In the genomic region with DNA sequence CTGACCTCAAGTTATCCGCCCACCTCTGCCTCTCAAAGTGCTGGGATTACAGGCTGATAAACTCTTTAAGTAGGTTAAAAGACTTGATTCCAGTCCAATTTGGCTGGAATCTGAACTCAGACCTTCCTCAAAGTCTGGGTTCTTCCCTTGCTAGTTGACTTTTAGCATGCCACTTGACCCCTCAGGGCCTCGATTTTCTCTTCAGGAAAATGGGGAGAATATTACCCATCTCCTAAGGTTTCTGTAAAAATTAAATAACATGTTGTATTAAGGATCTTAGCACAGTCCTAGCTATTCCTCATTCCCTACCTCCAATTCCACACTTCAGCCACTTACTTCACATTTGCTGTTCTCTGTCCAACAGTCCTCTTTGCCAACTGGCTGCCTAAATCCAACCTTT, we compare ENCODE assay signal across 19 cellular contexts. TPM values are rescaled to one million over a fixed set of nuclear protein-coding genes. Genes with fewer than 3 reads are reported as not detected.
DNase-seq lines count a peak whose midpoint lies in the region; ATAC-seq, FAIRE-seq and TF ChIP-seq lines count a peak whose summit lies in the region.
"Had no signal": no experiment of that assay in that cellular context is flagged by ENCODE, and none has a peak within 500 bp of the region (broad histone marks: within the 10 kb centered on the region; RNA-seq: fewer than 3 reads in every experiment).

No MANE protein-coding gene starts in this region.

- peaks cover 8 to 46% (median 39%) of the 10 kb centered on the region in 9 donors for H3K4me1 ChIP-seq in heart right ventricle
- peaks cover 21 to 23% of the 10 kb centered on the region in 2 experiments for H3K4me1 ChIP-seq in K562 (replicated peaks in 1 of 2; ENCODE audit: control insufficient read depth in 2 of 2, insufficient read depth in 2 of 2, low read length in 2 of 2)
- peaks cover 4 to 29% of the 10 kb centered on the region in 2 donors for H3K4me1 ChIP-seq in muscle layer of duodenum (ENCODE audit: control insufficient read depth in 1 of 2, insufficient read depth in 2 of 2, low read length in 2 of 2)

- intact Hi-C loops in heart right ventricle (cut with DNase I), result loop anchor here in 1 of 10 donors (2.0 kb wide), 1 partner anchor 15 kb away; no protein-coding TSS in a partner anchor
- intact Hi-C loops in left ventricle myocardium superior (cut with micrococcal nuclease), result no loop called here
- intact Hi-C loops in K562 (cut with micrococcal nuclease), result no loop called here

- CTCF ChIA-PET in K562 (lab: Yijun Ruan, JAX; ENCODE audit: low intra/inter-chr PET ratio), result no interaction called here

- TF ChIP-seq RAD21 in K562 (CRISPR knock-in tag; conservative IDR thresholded peaks at IDR 0.05 in 1 of 2, IDR thresholded peaks at IDR 0.05 in 1 of 2), result no peak

- H3K36me3 Mint-ChIP-seq in type B pancreatic cell, result peaks cover 21% of the 10 kb centered on the region
- H3K36me3 Mint-ChIP-seq in activated T-cell treated with anti-CD3 and anti-CD28 coated beads, Interleukin-2, amount 50 U/mL, for 24 hours (ENCODE audit: low read depth), result peaks cover 43% of the 10 kb centered on the region

- peaks cover 16% of the 10 kb centered on the region for H4K20me1 ChIP-seq in K562 (replicated peaks; ENCODE audit: control insufficient read depth, insufficient read depth, low read length)

- H3K27ac Mint-ChIP-seq in type B pancreatic cell, result no peak overlapping the region
- H3K27ac Mint-ChIP-seq in activated T-cell treated with anti-CD3 and anti-CD28 coated beads, Interleukin-2, amount 50 U/mL, for 24 hours, result no peak overlapping the region
- H3K27ac Mint-ChIP-seq: activated naive CD8-positive, alpha-beta T cell treated with anti-CD3 and anti-CD28 coated beads for 36 hours had no signal

- no peak for ATAC-seq in heart right ventricle
- no peak for ATAC-seq in left ventricle myocardium superior
- no peak for ATAC-seq in K562
- ATAC-seq: upper lobe of right lung had no signal

- H2AFZ ChIP-seq in K562 (ENCODE audit: low read depth, low read length), result no peak overlapping the region

- no peak for FAIRE-seq in K562 (lab: Jason Lieb, UNC)
- FAIRE-seq: endothelial cell of umbilical vein, G401.6, islet of Langerhans had no signal

- TF ChIP-seq CTCF in heart right ventricle (IDR thresholded peaks at IDR 0.05) (no peak), K562 (IDR thresholded peaks at IDR 0.05 in 2 of 3, conservative IDR thresholded peaks at IDR 0.05 in 1 of 3; ENCODE audit: insufficient read depth in 2 of 3, low read depth in 1 of 3, low read length in 3 of 3) (no peak), type B pancreatic cell (conservative IDR thresholded peaks at IDR 0.05) (no peak)

- H3K36me3 ChIP-seq in heart right ventricle, result peaks cover 0 to 36% (median 24%) of the 10 kb centered on the region in 9 donors
- peaks cover 39% of the 10 kb centered on the region for H3K36me3 ChIP-seq in K562 (ENCODE audit: control insufficient read depth, insufficient read depth, low read length)
- peaks cover 22 to 26% of the 10 kb centered on the region in 2 donors for H3K36me3 ChIP-seq in muscle layer of duodenum (ENCODE audit: control insufficient read depth in 1 of 2, insufficient read depth in 2 of 2, low read length in 2 of 2)

- BruUV-seq in K562 (replicated peaks; lab: Mats Ljungman, UMichigan), result no TSS peak

- in situ Hi-C loops in K562 (cut with MboI), result no loop called here

- H3K27me3 Mint-ChIP-seq in type B pancreatic cell, result no peaks in the 10 kb centered on the region
- H3K27me3 Mint-ChIP-seq in activated T-cell treated with anti-CD3 and anti-CD28 coated beads, Interleukin-2, amount 50 U/mL, for 24 hours, result no peaks in the 10 kb centered on the region
- H3K27me3 Mint-ChIP-seq: activated naive CD8-positive, alpha-beta T cell treated with anti-CD3 and anti-CD28 coated beads for 36 hours had no signal

- H3K27me3 ChIP-seq in heart right ventricle (no peaks in the 10 kb centered on the region), K562 (ENCODE audit: control insufficient read depth in 2 of 2, insufficient read depth in 2 of 2, low read length in 2 of 2) (no peaks in the 10 kb centered on the region), muscle layer of duodenum (ENCODE audit: low read depth, low read length) (no peaks in the 10 kb centered on the region)
- H3K27me3 ChIP-seq: upper lobe of right lung had no signal

- H3K9me3 ChIP-seq in heart right ventricle (no peaks in the 10 kb centered on the region), K562 (replicated peaks; ENCODE audit: control insufficient read depth, insufficient read depth, low read depth, low read length) (no peaks in the 10 kb centered on the region), muscle layer of duodenum (ENCODE audit: control insufficient read depth in 1 of 2, low read length in 2 of 2) (no peaks in the 10 kb centered on the region)
- H3K9me3 ChIP-seq: upper lobe of right lung had no signal

- no peak overlapping the region for H3K9ac ChIP-seq in K562 (ENCODE audit: insufficient read depth in 1 of 2, low read depth in 2 of 2, low read length in 2 of 2)

- no peaks in the 10 kb centered on the region for H3K9me1 ChIP-seq in K562 (ENCODE audit: control insufficient read depth, insufficient read depth, low read length)

- H3K9me3 Mint-ChIP-seq in type B pancreatic cell, result no peaks in the 10 kb centered on the region
- no peaks in the 10 kb centered on the region for H3K9me3 Mint-ChIP-seq in activated T-cell treated with anti-CD3 and anti-CD28 coated beads, Interleukin-2, amount 50 U/mL, for 24 hours
- H3K9me3 Mint-ChIP-seq: activated naive CD8-positive, alpha-beta T cell treated with anti-CD3 and anti-CD28 coated beads for 36 hours; H9 had no signal

- H3K27ac ChIP-seq in heart right ventricle, result peak overlapping the region in 6 of 10 donors; percentile 2 to 92 (median 34)
- H3K27ac ChIP-seq in K562 (ENCODE audit: extremely low read depth, low read depth, low read length), result no peak overlapping the region
- peak overlapping the region; percentile 23 for H3K27ac ChIP-seq in muscle layer of duodenum (ENCODE audit: low read length)
- H3K27ac ChIP-seq: upper lobe of right lung had no signal

- no peak for TF ChIP-seq EP300 in K562 (IDR thresholded peaks at IDR 0.05; ENCODE audit: low read length)

- H3K4me2 ChIP-seq in K562 (ENCODE audit: insufficient read depth, low read length), result no peak overlapping the region

- H3K4me3 ChIP-seq in heart right ventricle, result no peak overlapping the region
- H3K4me3 ChIP-seq in K562, result no peak overlapping the region
- H3K4me3 ChIP-seq in muscle layer of duodenum (ENCODE audit: low read depth in 1 of 2, low read length in 2 of 2), result peak overlapping the region in 1 of 2 donors; percentile 86

- H3K79me2 ChIP-seq in K562 (ENCODE audit: control insufficient read depth, insufficient read depth, low read length), result peaks cover 40% of the 10 kb centered on the region

- peaks cover 26% of the 10 kb centered on the region for H3K4me1 Mint-ChIP-seq in type B pancreatic cell (ENCODE audit: unreplicated experiment)
- peaks cover 39% of the 10 kb centered on the region for H3K4me1 Mint-ChIP-seq in activated T-cell treated with anti-CD3 and anti-CD28 coated beads, Interleukin-2, amount 50 U/mL, for 24 hours (ENCODE audit: low read depth)

- peak overlapping the region; percentile 99 for H3K4me3 Mint-ChIP-seq in type B pancreatic cell
- H3K4me3 Mint-ChIP-seq in activated T-cell treated with anti-CD3 and anti-CD28 coated beads, Interleukin-2, amount 50 U/mL, for 24 hours, result no peak overlapping the region

- 86 to 89% methylated on average over 2 of the region's 2 CpGs for WGBS in heart right ventricle, 2 donors
- WGBS in K562 (ENCODE audit: insufficient coverage, low coverage, missing lambda C conversion rate), result 70% methylated on average over 2 of the region's 2 CpGs

- no peak for DNase-seq in heart right ventricle
- DNase-seq in left ventricle myocardium superior, result no peak
- DNase-seq in K562 (ENCODE audit: extremely low read depth in 1 of 4, low spot score in 3 of 4), result no peak
- no peak for DNase-seq in type B pancreatic cell (ENCODE audit: extremely low spot score, unreplicated experiment)
- no peak for DNase-seq in T-helper 9 cell
- no peak for DNase-seq in NCI-H1417 (lab: John Stamatoyannopoulos, UW)
- DNase-seq in activated T-cell treated with anti-CD3 and anti-CD28 coated beads, Interleukin-2, amount 50 U/mL, for 24 hours, result no peak
- DNase-seq: activated CD4-positive, alpha-beta T cell treated with anti-CD3 and anti-CD28 coated beads for 4 hours; activated naive CD8-positive, alpha-beta T cell treated with anti-CD3 and anti-CD28 coated beads for 36 hours; activated T-cell treated with anti-CD3 and anti-CD28 coated beads for 4 hours; H9; mesendoderm; NK-92 treated with Interleukin-12 subunit alpha and Interleukin-12 subunit beta, amount 100 ng/mL, for 24 hours; SHP77 treated with DMSO at 0.1 percent for 48 hours had no signal

- no peak for TF ChIP-seq POLR2A in K562 (conservative IDR thresholded peaks at IDR 0.05)

- POLR2A ChIA-PET in K562 (lab: Yijun Ruan, JAX), result no interaction called here

RNA-seq across cellular contexts. Expression of gene GTF3C1, which starts 1.9 kb away (rescaled TPM):
- total RNA-seq in heart right ventricle (10 to 100 TPM; 48.1 to 84.5 (median 62.8) TPM), left ventricle myocardium superior (56.4 TPM), K562 (2014; rRNA removed) (47.9 and 55.3 TPM in 2 replicates), K562 (2014; rRNA removed; fragmentation: Illumina TruSeq; extraction: Trizol) (21.1 and 23.7 TPM in 2 replicates), K562 (2015; rRNA removed; fragmentation: Illumina TruSeq; extraction: Trizol) (30.9 and 33.5 TPM in 2 replicates), K562 (2021) (61.5 and 63.6 TPM in 2 replicates), type B pancreatic cell (ENCODE audit: low replicate concordance) (94.5 and 172 TPM in 2 replicates)
- polyA plus RNA-seq in heart right ventricle (100 to 1,000 TPM in 1 of 2 donors, 10 to 100 TPM in 1; 53.0 to 133 TPM), K562 (2011; rRNA removed) (10.1 and 18.4 TPM in 2 replicates), K562 (2014; fragmentation: Illumina TruSeq; extraction: Trizol) (41.2 and 45.9 TPM in 2 replicates), K562 (2014; fragmentation: Nextera tagmentation; extraction: Ambion mirVana) (1 to 10 TPM in 1 of 2 experiments, under 1 TPM in 1; 0.72 to 2.5 TPM), K562 (2014; rRNA removed) (26.6 and 46.5 TPM in 2 replicates)
- 83.8 and 125 TPM in 2 replicates for total RNA-seq in K562 (2011; cell fraction: chromatin; rRNA removed; ENCODE audit: low replicate concordance)
- 68.3 and 75.2 TPM in 2 replicates for total RNA-seq in K562 (2011; cell fraction: nucleolus; rRNA removed)
- total RNA-seq in K562 (2011; cell fraction: nucleoplasm; rRNA removed), result 75.5 and 85.5 TPM in 2 replicates
- polyA plus RNA-seq in K562 (2011; cell fraction: cytosol; rRNA removed), result 21.0 and 31.9 TPM in 2 replicates
- 58.0 and 75.6 TPM in 2 replicates for polyA plus RNA-seq in K562 (2011; cell fraction: nucleus; rRNA removed)
- polyA plus RNA-seq in K562 (2012), result 32.0 and 44.4 TPM in 2 replicates
- polyA minus RNA-seq in K562 (2011; rRNA and poly(A)+ RNA removed), result 37.4 and 47.6 TPM in 2 replicates
- polyA minus RNA-seq in K562 (2011; cell fraction: cytosol; rRNA and poly(A)+ RNA removed), result 42.9 and 50.3 TPM in 2 replicates
- 29.6 and 48.8 TPM in 2 replicates for polyA minus RNA-seq in K562 (2011; cell fraction: nucleus; rRNA and poly(A)+ RNA removed)

RNA-seq across cellular contexts. Expression of gene KATNIP, which starts 2.1 kb away (rescaled TPM):
- total RNA-seq in heart right ventricle (10 to 100 TPM in 9 of 10 donors, 1 to 10 TPM in 1; 8.6 to 25.0 (median 16.8) TPM), left ventricle myocardium superior (12.7 TPM), K562 (2014; rRNA removed) (6.9 and 11.2 TPM in 2 replicates), K562 (2014; rRNA removed; fragmentation: Illumina TruSeq; extraction: Trizol) (9.0 and 10.2 TPM in 2 replicates), K562 (2015; rRNA removed; fragmentation: Illumina TruSeq; extraction: Trizol) (10.2 and 10.7 TPM in 2 replicates), K562 (2021) (9.9 and 13.2 TPM in 2 replicates), type B pancreatic cell (ENCODE audit: low replicate concordance) (35.8 and 54.8 TPM in 2 replicates)
- polyA plus RNA-seq in heart right ventricle (1 to 10 TPM; 5.9 to 6.0 TPM), K562 (2011; rRNA removed) (7.6 and 10.2 TPM in 2 replicates), K562 (2014; fragmentation: Illumina TruSeq; extraction: Trizol) (9.7 and 10.1 TPM in 2 replicates), K562 (2014; fragmentation: Nextera tagmentation; extraction: Ambion mirVana) (1 to 10 TPM; 1.7 to 2.6 TPM), K562 (2014; rRNA removed) (8.0 and 10.3 TPM in 2 replicates)
- total RNA-seq in K562 (2011; cell fraction: chromatin; rRNA removed; ENCODE audit: low replicate concordance), result 83.0 and 106 TPM in 2 replicates
- total RNA-seq in K562 (2011; cell fraction: nucleolus; rRNA removed), result 39.1 and 48.2 TPM in 2 replicates
- 52.3 and 52.5 TPM in 2 replicates for total RNA-seq in K562 (2011; cell fraction: nucleoplasm; rRNA removed)
- 6.3 TPM in 2 replicates for polyA plus RNA-seq in K562 (2011; cell fraction: cytosol; rRNA removed)
- polyA plus RNA-seq in K562 (2011; cell fraction: nucleus; rRNA removed), result 37.3 and 42.3 TPM in 2 replicates
- 7.8 and 9.3 TPM in 2 replicates for polyA plus RNA-seq in K562 (2012)
- 26.5 and 29.0 TPM in 2 replicates for polyA minus RNA-seq in K562 (2011; rRNA and poly(A)+ RNA removed)
- 6.8 and 8.2 TPM in 2 replicates for polyA minus RNA-seq in K562 (2011; cell fraction: cytosol; rRNA and poly(A)+ RNA removed)
- polyA minus RNA-seq in K562 (2011; cell fraction: nucleus; rRNA and poly(A)+ RNA removed), result 21.3 and 32.2 TPM in 2 replicates
